In genomic region chr2:39408351-39409136, GRCh38 we compare ENCODE assay signal across 9 cellular contexts. TPM values are rescaled to one million over a fixed set of nuclear protein-coding genes. Genes with fewer than 3 reads are reported as not detected.
A peak's percentile ranks its signal among the peaks of the same experiment; 100 is the strongest.
DNase-seq lines count a peak whose midpoint lies in the region; ATAC-seq lines count a peak whose summit lies in the region.
"Had no signal": no experiment of that assay in that cellular context is flagged by ENCODE, and none has a peak within 500 bp of the region (broad histone marks: within the 10 kb centered on the region; RNA-seq: fewer than 3 reads in every experiment).

No MANE protein-coding gene starts in this region.

- no peak overlapping the region for H3K4me3 Mint-ChIP-seq in activated CD4-positive, alpha-beta memory T cell treated with anti-CD3 and anti-CD28 coated beads, Interleukin-2, amount 10 ng/mL, durations not matched to agents 7 days and 5 days
- no peak overlapping the region for H3K4me3 Mint-ChIP-seq in natural killer cell treated with Interleukin-12 subunit alpha and Interleukin-12 subunit beta and Interleukin-15 and Interleukin-18, amount 100 ng/mL, for 72 hours

- no peaks in the 10 kb centered on the region for H3K9me3 ChIP-seq in HUES48 (ENCODE audit: control insufficient read depth, insufficient read depth, low read length)

- no peaks in the 10 kb centered on the region for H3K9me3 Mint-ChIP-seq in activated CD4-positive, alpha-beta memory T cell treated with anti-CD3 and anti-CD28 coated beads, Interleukin-2, amount 10 ng/mL, durations not matched to agents 7 days and 5 days
- no peaks in the 10 kb centered on the region for H3K9me3 Mint-ChIP-seq in natural killer cell treated with Interleukin-12 subunit alpha and Interleukin-12 subunit beta and Interleukin-15 and Interleukin-18, amount 100 ng/mL, for 72 hours

- no peaks in the 10 kb centered on the region for H3K36me3 ChIP-seq in HUES48 (ENCODE audit: control insufficient read depth, insufficient read depth, low read length)

- no peaks in the 10 kb centered on the region for H3K27me3 ChIP-seq in HUES48 (ENCODE audit: control insufficient read depth, insufficient read depth, low read length)

- POLR2A ChIA-PET in activated CD4-positive, alpha-beta memory T cell treated with anti-CD3 and anti-CD28 coated beads, Interleukin-2, amount 10 ng/mL, durations not matched to agents 7 days and 5 days (lab: Charles Lee): no interaction called here

- no peak overlapping the region for H3K4me3 ChIP-seq in HUES48 (ENCODE audit: low read depth, low read length)

- no peak overlapping the region for H3K27ac Mint-ChIP-seq in activated CD4-positive, alpha-beta memory T cell treated with anti-CD3 and anti-CD28 coated beads, Interleukin-2, amount 10 ng/mL, durations not matched to agents 7 days and 5 days
- H3K27ac Mint-ChIP-seq in natural killer cell treated with Interleukin-12 subunit alpha and Interleukin-12 subunit beta and Interleukin-15 and Interleukin-18, amount 100 ng/mL, for 72 hours: no peak overlapping the region

- ATAC-seq in GM21526 (IDR thresholded peaks at IDR 0.05; ENCODE audit: low FRiP score, unreplicated experiment) (peak; percentile 67), GM18873 (IDR thresholded peaks at IDR 0.05; ENCODE audit: low FRiP score, unreplicated experiment) (no peak)
- ATAC-seq in natural killer cell treated with Interleukin-12 subunit alpha and Interleukin-12 subunit beta and Interleukin-15 and Interleukin-18, amount 100 ng/mL, for 72 hours: no peak

- peak overlapping the region; percentile 72 for H3K27ac ChIP-seq in HUES48 (ENCODE audit: low read depth, low read length)

- CTCF ChIA-PET in activated CD4-positive, alpha-beta memory T cell treated with anti-CD3 and anti-CD28 coated beads, Interleukin-2, amount 10 ng/mL, durations not matched to agents 7 days and 5 days (lab: Charles Lee): no interaction called here

- H3K36me3 Mint-ChIP-seq in activated CD4-positive, alpha-beta memory T cell treated with anti-CD3 and anti-CD28 coated beads, Interleukin-2, amount 10 ng/mL, durations not matched to agents 7 days and 5 days (ENCODE audit: low read depth): no peaks in the 10 kb centered on the region
- no peaks in the 10 kb centered on the region for H3K36me3 Mint-ChIP-seq in natural killer cell treated with Interleukin-12 subunit alpha and Interleukin-12 subunit beta and Interleukin-15 and Interleukin-18, amount 100 ng/mL, for 72 hours

- DNase-seq in EH (ENCODE audit: low read depth) (peak; percentile 58), kidney glomerular epithelial cell (lab: John Stamatoyannopoulos, UW) (peak; percentile 65), iPS-NIHi7 (ENCODE audit: extremely low spot score) (no peak)
- DNase-seq in activated CD4-positive, alpha-beta memory T cell treated with anti-CD3 and anti-CD28 coated beads, Interleukin-2, amount 10 ng/mL, durations not matched to agents 7 days and 5 days: no peak
- no peak for DNase-seq in natural killer cell treated with Interleukin-12 subunit alpha and Interleukin-12 subunit beta and Interleukin-15 and Interleukin-18, amount 100 ng/mL, for 72 hours (ENCODE audit: low spot score)
- DNase-seq: NCI-H748 treated with DMSO at 0.1 percent for 48 hours had no signal

- H3K4me1 ChIP-seq in HUES48 (ENCODE audit: control insufficient read depth, insufficient read depth, low read length): peaks cover 76% of the 10 kb centered on the region

- H3K4me1 Mint-ChIP-seq in activated CD4-positive, alpha-beta memory T cell treated with anti-CD3 and anti-CD28 coated beads, Interleukin-2, amount 10 ng/mL, durations not matched to agents 7 days and 5 days: peaks cover 19% of the 10 kb centered on the region
- H3K4me1 Mint-ChIP-seq in natural killer cell treated with Interleukin-12 subunit alpha and Interleukin-12 subunit beta and Interleukin-15 and Interleukin-18, amount 100 ng/mL, for 72 hours (ENCODE audit: low read depth in 2 of 2): peaks cover 34 to 55% of the 10 kb centered on the region in 2 donors

- H3K27me3 Mint-ChIP-seq in activated CD4-positive, alpha-beta memory T cell treated with anti-CD3 and anti-CD28 coated beads, Interleukin-2, amount 10 ng/mL, durations not matched to agents 7 days and 5 days: no peaks in the 10 kb centered on the region
- H3K27me3 Mint-ChIP-seq in natural killer cell treated with Interleukin-12 subunit alpha and Interleukin-12 subunit beta and Interleukin-15 and Interleukin-18, amount 100 ng/mL, for 72 hours: no peaks in the 10 kb centered on the region

- no peak overlapping the region for H3K9ac ChIP-seq in HUES48 (ENCODE audit: low read depth, low read length)

RNA-seq across cellular contexts. Expression of gene MAP4K3, which starts 28.5 kb away (rescaled TPM):
- 10 to 100 TPM in 1 of 2 experiments, 1 to 10 TPM in 1; 8.6 to 12.3 TPM for total RNA-seq in activated CD4-positive, alpha-beta memory T cell treated with anti-CD3 and anti-CD28 coated beads, Interleukin-2, amount 10 ng/mL, durations not matched to agents 7 days and 5 days
- total RNA-seq in natural killer cell treated with Interleukin-12 subunit alpha and Interleukin-12 subunit beta and Interleukin-15 and Interleukin-18, amount 100 ng/mL, for 72 hours: 10 to 100 TPM in 1 of 2 donors, 1 to 10 TPM in 1; 9.6 to 21.0 TPM

Comparison
In these comparisons a context has a peak if more than half of its experiments do, and no peak if none do; other contexts are left out.
1. DNase-seq: peak in EH (single experiment) and kidney glomerular epithelial cell (single experiment); none in activated CD4-positive, alpha-beta memory T cell treated with anti-CD3 and anti-CD28 coated beads, Interleukin-2, amount 10 ng/mL, durations not matched to agents 7 days and 5 days (single experiment), natural killer cell treated with Interleukin-12 subunit alpha and Interleukin-12 subunit beta and Interleukin-15 and Interleukin-18, amount 100 ng/mL, for 72 hours (single experiment) and iPS-NIHi7 (single experiment).